ENCODE assay signal across 8 cellular contexts in the genomic region with DNA sequence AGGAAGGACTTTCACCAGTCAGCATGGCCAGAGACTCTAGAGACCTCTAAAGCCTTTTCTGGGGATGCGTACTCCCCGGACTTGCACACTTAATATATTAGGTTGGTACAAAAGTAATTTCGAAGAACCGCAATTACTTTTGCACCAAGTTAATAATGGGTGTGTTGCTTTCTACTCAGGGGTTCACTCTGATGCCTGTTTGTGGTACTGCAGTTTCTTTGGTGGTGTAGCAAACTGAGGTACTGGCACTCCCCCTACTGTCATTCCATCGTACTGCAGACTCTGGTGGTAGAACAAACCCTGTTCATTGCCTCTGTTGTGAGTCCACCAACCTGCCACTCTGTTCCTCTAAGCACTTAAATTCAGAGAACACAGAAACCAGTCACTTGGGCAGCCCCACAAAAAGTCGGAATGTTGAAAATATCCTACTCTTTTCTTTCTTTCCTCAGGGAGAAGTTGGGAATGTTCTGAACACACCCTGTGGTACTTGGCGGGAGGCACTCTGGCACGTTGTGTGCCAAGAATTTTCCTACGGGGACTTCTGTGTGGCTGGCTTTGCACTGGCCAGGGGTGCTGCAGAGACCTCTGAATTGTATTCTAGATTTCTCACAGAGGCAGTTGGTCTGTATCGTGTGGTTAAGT. TPM values are rescaled to one million over a fixed set of nuclear protein-coding genes. Genes with fewer than 3 reads are reported as not detected.
DNase-seq lines count a peak whose midpoint lies in the region; ATAC-seq and TF ChIP-seq lines count a peak whose summit lies in the region.

No MANE protein-coding gene starts in this region.

- no peak for TF ChIP-seq POLR2A in transverse colon (IDR thresholded peaks at IDR 0.05)

- peak; percentile 96 for TF ChIP-seq CTCF in astrocyte of the cerebellum (IDR thresholded peaks at IDR 0.05; ENCODE audit: low read depth, low read length, missing control alignments)
- peak in 4 of 5 experiments; percentile 17 to 44 (median 32) for TF ChIP-seq CTCF in transverse colon (IDR thresholded peaks at IDR 0.05)

- H3K4me3 ChIP-seq in astrocyte of the cerebellum (ENCODE audit: low read depth, low read length) (no peak overlapping the region), transverse colon (no peak overlapping the region)

- H3K4me1 ChIP-seq in transverse colon = no peaks in the 10 kb centered on the region

- H3K27me3 ChIP-seq in transverse colon = no peaks in the 10 kb centered on the region

- no peak overlapping the region for H3K27ac ChIP-seq in transverse colon

- in situ Hi-C loops in astrocyte of the cerebellum (cut with HindIII; ENCODE audit: low sequenced_read_pairs) (no loop called here), transverse colon (cut with MboI; ENCODE audit: low pct_ligation_motif_present in 1 of 4, low pct_unique_long_range_greater_than_20kb in 1 of 4, low sequenced_read_pairs in 3 of 4) (no loop called here)

- H3K9me3 ChIP-seq in transverse colon = peaks cover 0 to 15% of the 10 kb centered on the region in 2 donors

- intact Hi-C loops in transverse colon (cut with DNase I; ENCODE audit: low total_unique reads) = no loop called here

- no peak for TF ChIP-seq EP300 in transverse colon (IDR thresholded peaks at IDR 0.05; ENCODE audit: low read depth)

- peak; percentile 77 for ATAC-seq in HG03565 (IDR thresholded peaks at IDR 0.05; ENCODE audit: unreplicated experiment)

- H3K36me3 ChIP-seq in transverse colon = no peaks in the 10 kb centered on the region

- WGBS in transverse colon (ENCODE audit: low coverage in 1 of 2), 2 donors = 18 to 49% methylated on average over 3 to 10 of the region's 10 CpGs

- peak; percentile 5 to 35 (median 6) for DNase-seq in stimulated activated CD4-positive, alpha-beta T cell treated with anti-CD3 and anti-CD28 coated beads, Interleukin-12 subunit alpha, Interleukin-12 subunit beta, amount 100 ng/mL, for 48 hours (ENCODE audit: low read depth in 2 of 3, low spot score in 1 of 3)
- DNase-seq in stimulated activated CD4-positive, alpha-beta T cell treated with anti-CD3 and anti-CD28 coated beads, Interleukin-4, amount 100 ng/mL, for 4 hours = no peak
- DNase-seq in NCI-H774 (lab: John Stamatoyannopoulos, UW) (peak; percentile 37), astrocyte of the cerebellum (ENCODE audit: low read depth) (peak; percentile 52), islet precursor cell (peak; percentile 88), transverse colon (no peak), activated gamma-delta T cell (lab: John Stamatoyannopoulos, UW) (no peak)

RNA-seq across cellular contexts. Expression of a gene that starts 46.3 kb away (rescaled TPM):
- not detected for total RNA-seq in transverse colon

Comparison
In these comparisons a context has a peak if more than half of its experiments do, and no peak if none do; other contexts are left out.
1. DNase-seq: peak in stimulated activated CD4-positive, alpha-beta T cell treated with anti-CD3 and anti-CD28 coated beads, Interleukin-12 subunit alpha, Interleukin-12 subunit beta, amount 100 ng/mL, for 48 hours (3 of 3), NCI-H774 (single experiment), astrocyte of the cerebellum (single experiment) and islet precursor cell (single experiment); none in stimulated activated CD4-positive, alpha-beta T cell treated with anti-CD3 and anti-CD28 coated beads, Interleukin-4, amount 100 ng/mL, for 4 hours (0 of 2), transverse colon (single experiment) and activated gamma-delta T cell (single experiment).